8 cellular contexts compared by ENCODE assay signal in genomic region chr17:40598928-40599627, GRCh38. TPM values are rescaled to one million over a fixed set of nuclear protein-coding genes. Genes with fewer than 3 reads are reported as not detected.
A peak's percentile ranks its signal among the peaks of the same experiment; 100 is the strongest.
DNase-seq lines count a peak whose midpoint lies in the region; ATAC-seq and TF ChIP-seq lines count a peak whose summit lies in the region.

No MANE protein-coding gene starts in this region.

- H3K27me3 ChIP-seq in BLaER1 (no peaks in the 10 kb centered on the region), upper lobe of right lung (no peaks in the 10 kb centered on the region)

- DNase-seq in LHCN-M2 (ENCODE audit: low read depth) (peak; percentile 72), medulla oblongata (ENCODE audit: extremely low spot score) (peak; percentile 20), upper lobe of right lung (no peak), amniotic stem cell (lab: John Stamatoyannopoulos, UW) (no peak), head of caudate nucleus (no peak)
- peak; percentile 58 for DNase-seq in activated T-helper 9 cell treated with anti-CD3 and anti-CD28 coated beads, Interleukin-2, amount 50 U/mL, for 16 hours (ENCODE audit: low read depth)

- peak overlapping the region; percentile 75 for H3K4me2 ChIP-seq in BLaER1

- peak; percentile 50 for ATAC-seq in GM21390 (IDR thresholded peaks at IDR 0.05; ENCODE audit: unreplicated experiment)
- ATAC-seq in upper lobe of right lung = peak; percentile 80

- peak overlapping the region; percentile 51 for H3K9ac ChIP-seq in BLaER1

- no peak for TF ChIP-seq CTCF in upper lobe of right lung (IDR thresholded peaks at IDR 0.05)

- intact Hi-C loops in upper lobe of right lung (cut with DNase I) (no loop called here), head of caudate nucleus (cut with DNase I) (no loop called here)

- H3K27ac ChIP-seq in BLaER1 (peak overlapping the region; percentile 80), upper lobe of right lung (peak overlapping the region; percentile 42)

- no peaks in the 10 kb centered on the region for H4K20me1 ChIP-seq in BLaER1

- peaks cover 5% of the 10 kb centered on the region; the same call in 1 of the 2 replicates for H3K9me3 ChIP-seq in BLaER1
- no peaks in the 10 kb centered on the region for H3K9me3 ChIP-seq in upper lobe of right lung

- H3K4me3 ChIP-seq in BLaER1 = peak overlapping the region; percentile 19; the same call in 1 of the 2 replicates
- H3K4me3 ChIP-seq in upper lobe of right lung = no peak overlapping the region

- H3K4me1 ChIP-seq in BLaER1 (peaks cover 60% of the 10 kb centered on the region), upper lobe of right lung (no peaks in the 10 kb centered on the region)

- H3K36me3 ChIP-seq in BLaER1 (no peaks in the 10 kb centered on the region), upper lobe of right lung (no peaks in the 10 kb centered on the region)

RNA-seq across cellular contexts. Expression of gene CCR7, which starts 33.8 kb away (rescaled TPM):
- total RNA-seq in LHCN-M2 (2014; rRNA removed) (0.26 TPM in 1 of 2 replicates, not detected in the other), upper lobe of right lung (1.1 TPM)
- 0.53 TPM for polyA plus RNA-seq in LHCN-M2 (2012)

RNA-seq across cellular contexts. Expression of gene SMARCE1, which starts 48.5 kb away (rescaled TPM):
- 118 and 138 TPM in 2 replicates for total RNA-seq in LHCN-M2 (2014; rRNA removed)
- polyA plus RNA-seq in LHCN-M2 (2012) = 81.9 TPM
- 80.2 TPM for total RNA-seq in upper lobe of right lung

Comparison
In these comparisons a context has a peak if more than half of its experiments do, and no peak if none do; other contexts are left out.
1. DNase-seq: peak in LHCN-M2 (single experiment), activated T-helper 9 cell treated with anti-CD3 and anti-CD28 coated beads, Interleukin-2, amount 50 U/mL, for 16 hours (single experiment) and medulla oblongata (single experiment); none in upper lobe of right lung (single experiment), amniotic stem cell (single experiment) and head of caudate nucleus (0 of 42).